In genomic region chr12:14948672-14949071, GRCh38 we compare ENCODE assay signal across 8 cellular contexts. TPM values are rescaled to one million over a fixed set of nuclear protein-coding genes. Genes with fewer than 3 reads are reported as not detected.
DNase-seq lines count a peak whose midpoint lies in the region; ATAC-seq and TF ChIP-seq lines count a peak whose summit lies in the region.

No MANE protein-coding gene starts in this region.

- H3K36me3 Mint-ChIP-seq in T-helper 1 cell treated with Interleukin-12 subunit alpha and Interleukin-12 subunit beta and Interleukin-4 antibody, amounts not matched to agents 30 μg/mL and 1 μg/mL, for 36 hours (ENCODE audit: low read depth), result peaks cover 77% of the 10 kb centered on the region
- peaks cover 50% of the 10 kb centered on the region for H3K36me3 Mint-ChIP-seq in memory B cell

- intact Hi-C loops in thyroid gland (cut with DNase I), result no loop called here

- H3K4me3 ChIP-seq in thyroid gland (replicated peaks in 1 of 3), result no peak overlapping the region

- DNase-seq in GM04504 (ENCODE audit: low read depth), result peak; percentile 36
- DNase-seq in HK-2 (ENCODE audit: unreplicated experiment), result peak; percentile 41
- DNase-seq in dermis microvascular lymphatic vessel endothelial cell (ENCODE audit: low read depth in 2 of 2), result peak; percentile 96
- peak; percentile 38 to 75 for DNase-seq in memory B cell (ENCODE audit: low spot score in 2 of 2)
- DNase-seq in thyroid gland, result peak; percentile 58 to 64
- DNase-seq in NCI-H1417 treated with DMSO at 0.1 percent for 48 hours (lab: John Stamatoyannopoulos, UW), result no peak

- peak overlapping the region; percentile 100 for H3K27ac Mint-ChIP-seq in T-helper 1 cell treated with Interleukin-12 subunit alpha and Interleukin-12 subunit beta and Interleukin-4 antibody, amounts not matched to agents 30 μg/mL and 1 μg/mL, for 36 hours
- H3K27ac Mint-ChIP-seq in memory B cell, result peak overlapping the region; percentile 99

- no peak for TF ChIP-seq CTCF in thyroid gland (IDR thresholded peaks at IDR 0.05)

- WGBS in thyroid gland, 2 donors, result 14 to 19% methylated on average over 3 of the region's 3 CpGs

- ATAC-seq in GM21381 (IDR thresholded peaks at IDR 0.05; ENCODE audit: unreplicated experiment) (peak; percentile 90), memory B cell (ENCODE audit: low read depth) (peak; percentile 89)

- peaks cover 35 to 79% of the 10 kb centered on the region in 2 donors for H3K4me1 ChIP-seq in thyroid gland

- peaks cover 73% of the 10 kb centered on the region for H3K4me1 Mint-ChIP-seq in T-helper 1 cell treated with Interleukin-12 subunit alpha and Interleukin-12 subunit beta and Interleukin-4 antibody, amounts not matched to agents 30 μg/mL and 1 μg/mL, for 36 hours (ENCODE audit: low read depth)
- H3K4me1 Mint-ChIP-seq in memory B cell, result peaks cover 56% of the 10 kb centered on the region

- no peaks in the 10 kb centered on the region for H3K27me3 ChIP-seq in thyroid gland

- peaks cover 0 to 17% of the 10 kb centered on the region in 2 donors for H3K36me3 ChIP-seq in thyroid gland

- no peaks in the 10 kb centered on the region for H3K9me3 Mint-ChIP-seq in T-helper 1 cell treated with Interleukin-12 subunit alpha and Interleukin-12 subunit beta and Interleukin-4 antibody, amounts not matched to agents 30 μg/mL and 1 μg/mL, for 36 hours
- no peaks in the 10 kb centered on the region for H3K9me3 Mint-ChIP-seq in memory B cell

- H3K27ac ChIP-seq in thyroid gland, result peak overlapping the region; percentile 88 to 95 (median 91)

- peak overlapping the region; percentile 77 for H3K4me3 Mint-ChIP-seq in T-helper 1 cell treated with Interleukin-12 subunit alpha and Interleukin-12 subunit beta and Interleukin-4 antibody, amounts not matched to agents 30 μg/mL and 1 μg/mL, for 36 hours
- peak overlapping the region; percentile 77 for H3K4me3 Mint-ChIP-seq in memory B cell

- no peaks in the 10 kb centered on the region for H3K27me3 Mint-ChIP-seq in T-helper 1 cell treated with Interleukin-12 subunit alpha and Interleukin-12 subunit beta and Interleukin-4 antibody, amounts not matched to agents 30 μg/mL and 1 μg/mL, for 36 hours (ENCODE audit: low read depth)
- no peaks in the 10 kb centered on the region for H3K27me3 Mint-ChIP-seq in memory B cell

- no peaks in the 10 kb centered on the region for H3K9me3 ChIP-seq in thyroid gland

- peak in 1 of 2 donors; percentile 81 for TF ChIP-seq POLR2A in thyroid gland (IDR thresholded peaks at IDR 0.05)

RNA-seq across cellular contexts. Expression of gene ERP27, which starts 10.3 kb away (rescaled TPM):
- total RNA-seq in dermis microvascular lymphatic vessel endothelial cell (0.13 TPM in 1 of 2 replicates, not detected in the other), thyroid gland (10 to 100 TPM in 1 of 4 donors, 1 to 10 TPM in 1, under 1 TPM in 1, not detected in 1; 0.88 to 24.3 (median 5.0) TPM)

RNA-seq across cellular contexts. Expression of gene ARHGDIB, which starts 12.7 kb away (rescaled TPM):
- 39.8 and 69.4 TPM in 2 replicates for total RNA-seq in dermis microvascular lymphatic vessel endothelial cell
- total RNA-seq in thyroid gland, result 100 to 1,000 TPM in 1 of 4 donors, 10 to 100 TPM in 3; 54.4 to 107 (median 65.9) TPM

RNA-seq across cellular contexts. Expression of gene PDE6H, which starts 24.2 kb away (rescaled TPM):
- not detected in 2 replicates for total RNA-seq in dermis microvascular lymphatic vessel endothelial cell
- total RNA-seq in thyroid gland, result not detected
